8 cellular contexts compared by ENCODE assay signal in genomic region chrX:154478728-154479622, GRCh38. TPM values are rescaled to one million over a fixed set of nuclear protein-coding genes. Genes with fewer than 3 reads are reported as not detected.
DNase-seq lines count a peak whose midpoint lies in the region; ATAC-seq and TF ChIP-seq lines count a peak whose summit lies in the region.

TSS of gene LAGE3 (minus strand) at chrX:154479281. CDS start at chrX:154478915, 366 bp downstream.

- H3K36me3 Mint-ChIP-seq in endodermal cell (ENCODE audit: low read depth), result peaks cover 9% of the 10 kb centered on the region

- DNase-seq in COLO668 (lab: John Stamatoyannopoulos, UW; ENCODE audit: unreplicated experiment) (peak; percentile 97), HT1080 (ENCODE audit: low read depth) (peak; percentile 77), NOMO-1 treated with dmso at 0.1 percent for 144 hours (lab: John Stamatoyannopoulos, UW; ENCODE audit: unreplicated experiment) (peak; percentile 73), endodermal cell (peak; percentile 96), midbrain (lab: John Stamatoyannopoulos, UW) (peak; percentile 89)
- peak; percentile 75 for DNase-seq in activated CD8-positive, alpha-beta memory T cell treated with anti-CD3 and anti-CD28 coated beads, Interleukin-2, amount 50 U/mL, for 1 hour (ENCODE audit: extremely low read depth)
- peak; percentile 86 to 88 for DNase-seq in stimulated activated CD8-positive, alpha-beta memory T cell treated with anti-CD3 and anti-CD28 coated beads, Interleukin-15, amount 100 ng/mL, for 48 hours (ENCODE audit: low read depth in 2 of 2)

- H3K4me3 Mint-ChIP-seq in endodermal cell, result peak within 1 kb of the TSS; percentile 71

- no peak for TF ChIP-seq CTCF in endodermal cell (conservative IDR thresholded peaks at IDR 0.05)

- H3K27ac ChIP-seq in endodermal cell (ENCODE audit: low read depth, low read length), result no peak within 1 kb of the TSS

- no peaks in the 10 kb centered on the region for H3K9me3 ChIP-seq in endodermal cell (ENCODE audit: control insufficient read depth, low read length)

- H3K27me3 Mint-ChIP-seq in endodermal cell (ENCODE audit: insufficient read depth), result no peaks in the 10 kb centered on the region

- peak within 1 kb of the TSS; percentile 25 for H3K9ac ChIP-seq in endodermal cell (ENCODE audit: extremely low read depth, low read length, poor library complexity, severe bottlenecking)

- H3K27me3 ChIP-seq in endodermal cell (ENCODE audit: control insufficient read depth, insufficient read depth, low read length, poor library complexity, severe bottlenecking), result no peaks in the 10 kb centered on the region

- H3K4me1 ChIP-seq in endodermal cell (ENCODE audit: control insufficient read depth, insufficient read depth, low read length), result no peaks in the 10 kb centered on the region

- no peaks in the 10 kb centered on the region for H3K36me3 ChIP-seq in endodermal cell (ENCODE audit: control insufficient read depth, insufficient read depth, low read length)

- peak within 1 kb of the TSS; percentile 48 for H3K27ac Mint-ChIP-seq in endodermal cell

- 8 to 52% methylated on average over 6 to 85 of the region's 85 CpGs for WGBS in endodermal cell (ENCODE audit: insufficient coverage in 1 of 2, insufficient read length in 1 of 2), 2 experiments

- H3K4me3 ChIP-seq in endodermal cell (ENCODE audit: low read length), result peak within 1 kb of the TSS; percentile 77

- no peaks in the 10 kb centered on the region for H3K4me1 Mint-ChIP-seq in endodermal cell

- ATAC-seq in GM21360 (IDR thresholded peaks at IDR 0.05; ENCODE audit: unreplicated experiment), result peak; percentile 73

- peaks cover 67% of the 10 kb centered on the region for H3K9me3 Mint-ChIP-seq in endodermal cell

RNA-seq across cellular contexts. Expression of gene LAGE3, which starts in this region (rescaled TPM):
- total RNA-seq in HT1080 (2014; rRNA removed; shearing (Covaris generic)), result 37.4 and 40.2 TPM in 2 replicates
- polyA plus RNA-seq in HT1080 (2015; cell fraction: cytosol; rRNA removed), result 22.1 and 27.4 TPM in 2 replicates
- 5.7 and 6.7 TPM in 2 replicates for polyA plus RNA-seq in HT1080 (2015; cell fraction: nucleus; rRNA removed)
- total RNA-seq in endodermal cell, result 10 to 100 TPM; 29.5 to 34.1 TPM
- 27.7 TPM for polyA plus RNA-seq in endodermal cell (2013, experiment 1 of 2)
- 27.9 TPM for polyA plus RNA-seq in endodermal cell (2013, experiment 2 of 2)
